ENCODE assay signal across 26 cellular contexts in genomic region chr5:184461-184860, GRCh38. TPM values are rescaled to one million over a fixed set of nuclear protein-coding genes. Genes with fewer than 3 reads are reported as not detected.
DNase-seq lines count a peak whose midpoint lies in the region; ATAC-seq and TF ChIP-seq lines count a peak whose summit lies in the region.
"Had no signal": no experiment of that assay in that cellular context is flagged by ENCODE, and none has a peak within 500 bp of the region (broad histone marks: within the 10 kb centered on the region; RNA-seq: fewer than 3 reads in every experiment).

No MANE protein-coding gene starts in this region.

- H3K4me1 Mint-ChIP-seq in natural killer cell treated with Interleukin-12 subunit alpha and Interleukin-12 subunit beta and Interleukin-15 and Interleukin-18, amount 100 ng/mL, for 72 hours (ENCODE audit: low read depth in 2 of 2), result peaks cover 0 to 7% of the 10 kb centered on the region in 2 donors
- H3K4me1 Mint-ChIP-seq in natural killer cell, result peaks cover 8 to 10% of the 10 kb centered on the region in 2 donors
- peaks cover 6 to 11% (median 6%) of the 10 kb centered on the region in 3 donors for H3K4me1 Mint-ChIP-seq in CD8-positive, alpha-beta memory T cell

- peak; percentile 10 for DNase-seq in natural killer cell treated with Interleukin-12 subunit alpha and Interleukin-12 subunit beta and Interleukin-15 and Interleukin-18, amount 100 ng/mL, for 72 hours (ENCODE audit: low spot score)
- DNase-seq in natural killer cell, result no peak
- peak; percentile 40 for DNase-seq in MG63
- DNase-seq in fibroblast of gingiva (ENCODE audit: low read depth), result peak; percentile 13
- DNase-seq in NCI-H1417 (lab: John Stamatoyannopoulos, UW), result no peak
- DNase-seq in CD8-positive, alpha-beta memory T cell, result no peak
- no peak for DNase-seq in kidney glomerular epithelial cell (lab: John Stamatoyannopoulos, UW)
- DNase-seq in NCI-H446 treated with DMSO at 0.1 percent for 48 hours (lab: John Stamatoyannopoulos, UW), result no peak
- DNase-seq: Calu3; CD4-positive, alpha-beta memory T cell; DMS153; GDM1; GM23248; H9; Kasumi-1; NCI-H1092; NCI-H1436 treated with DMSO at 0.1 percent for 48 hours; NCI-H1930; NCI-H2227 treated with DMSO at 0.1 percent for 48 hours; NCI-H510A treated with DMSO at 0.1 percent for 48 hours; NCI-H82 had no signal

- no peak overlapping the region for H3K27ac Mint-ChIP-seq in natural killer cell treated with Interleukin-12 subunit alpha and Interleukin-12 subunit beta and Interleukin-15 and Interleukin-18, amount 100 ng/mL, for 72 hours
- no peak overlapping the region for H3K27ac Mint-ChIP-seq in natural killer cell
- H3K27ac Mint-ChIP-seq in CD8-positive, alpha-beta memory T cell, result no peak overlapping the region
- H3K27ac Mint-ChIP-seq: B cell, H9 had no signal

- H3K9me3 ChIP-seq in MG63, result no peaks in the 10 kb centered on the region
- H3K9me3 ChIP-seq in CD8-positive, alpha-beta memory T cell (ENCODE audit: low read length), result no peaks in the 10 kb centered on the region
- H3K9me3 ChIP-seq: SJSA1 had no signal

- POLR2A ChIA-PET in CD8-positive, alpha-beta memory T cell (lab: Charles Lee), result no interaction called here

- no peak for TF ChIP-seq CTCF in natural killer cell (IDR thresholded peaks at IDR 0.05)

- CTCF ChIA-PET in CD8-positive, alpha-beta memory T cell (lab: Charles Lee), result no interaction called here

- peaks cover 0 to 6% of the 10 kb centered on the region in 2 donors for H3K27me3 Mint-ChIP-seq in natural killer cell treated with Interleukin-12 subunit alpha and Interleukin-12 subunit beta and Interleukin-15 and Interleukin-18, amount 100 ng/mL, for 72 hours
- peaks cover 0 to 6% of the 10 kb centered on the region in 2 donors for H3K27me3 Mint-ChIP-seq in natural killer cell (ENCODE audit: low read depth in 2 of 2)
- H3K27me3 Mint-ChIP-seq in CD8-positive, alpha-beta memory T cell, result peaks cover 5 to 18% of the 10 kb centered on the region in 2 donors

- intact Hi-C loops in natural killer cell (cut with micrococcal nuclease), result no loop called here

- no peaks in the 10 kb centered on the region for H3K36me3 Mint-ChIP-seq in natural killer cell treated with Interleukin-12 subunit alpha and Interleukin-12 subunit beta and Interleukin-15 and Interleukin-18, amount 100 ng/mL, for 72 hours
- no peaks in the 10 kb centered on the region for H3K36me3 Mint-ChIP-seq in natural killer cell
- H3K36me3 Mint-ChIP-seq in CD8-positive, alpha-beta memory T cell, result no peaks in the 10 kb centered on the region
- H3K36me3 Mint-ChIP-seq: CD4-positive, alpha-beta memory T cell had no signal

- H3K9me3 Mint-ChIP-seq in natural killer cell treated with Interleukin-12 subunit alpha and Interleukin-12 subunit beta and Interleukin-15 and Interleukin-18, amount 100 ng/mL, for 72 hours, result no peaks in the 10 kb centered on the region
- no peaks in the 10 kb centered on the region for H3K9me3 Mint-ChIP-seq in natural killer cell
- H3K9me3 Mint-ChIP-seq in CD8-positive, alpha-beta memory T cell, result no peaks in the 10 kb centered on the region
- H3K9me3 Mint-ChIP-seq: CD4-positive, alpha-beta memory T cell; H9 had no signal

- ATAC-seq in natural killer cell treated with Interleukin-12 subunit alpha and Interleukin-12 subunit beta and Interleukin-15 and Interleukin-18, amount 100 ng/mL, for 72 hours, result no peak
- ATAC-seq in natural killer cell, result no peak
- ATAC-seq: Right ventricle myocardium inferior had no signal

- H3K4me3 Mint-ChIP-seq in natural killer cell treated with Interleukin-12 subunit alpha and Interleukin-12 subunit beta and Interleukin-15 and Interleukin-18, amount 100 ng/mL, for 72 hours, result no peak overlapping the region
- no peak overlapping the region for H3K4me3 Mint-ChIP-seq in natural killer cell
- H3K4me3 Mint-ChIP-seq in CD8-positive, alpha-beta memory T cell, result no peak overlapping the region
- H3K4me3 Mint-ChIP-seq: B cell; CD4-positive, alpha-beta memory T cell; H9 had no signal

- H3K36me3 ChIP-seq in MG63, result no peaks in the 10 kb centered on the region
- no peaks in the 10 kb centered on the region for H3K36me3 ChIP-seq in CD8-positive, alpha-beta memory T cell (ENCODE audit: insufficient read depth, low read length)
- H3K36me3 ChIP-seq: SJSA1 had no signal

- peaks cover 5% of the 10 kb centered on the region for H3K4me1 ChIP-seq in CD8-positive, alpha-beta memory T cell (ENCODE audit: insufficient read depth, low read length)

- H3K27me3 ChIP-seq in MG63, result no peaks in the 10 kb centered on the region
- H3K27me3 ChIP-seq in CD8-positive, alpha-beta memory T cell (ENCODE audit: insufficient read depth, low read length, poor library complexity, severe bottlenecking), result peaks cover 9% of the 10 kb centered on the region
- H3K27me3 ChIP-seq: SJSA1 had no signal

- no peak overlapping the region for H3K4me3 ChIP-seq in MG63
- H3K4me3 ChIP-seq in CD8-positive, alpha-beta memory T cell (ENCODE audit: low read length), result no peak overlapping the region
- H3K4me3 ChIP-seq: GM23248, SJSA1 had no signal

- H3K27ac ChIP-seq in CD8-positive, alpha-beta memory T cell (ENCODE audit: low read depth, low read length), result no peak overlapping the region
- H3K27ac ChIP-seq: GM23248, SJSA1 had no signal

RNA-seq across cellular contexts. Expression of gene LRRC14B, which starts 6.8 kb away (rescaled TPM):
- total RNA-seq in natural killer cell treated with Interleukin-12 subunit alpha and Interleukin-12 subunit beta and Interleukin-15 and Interleukin-18, amount 100 ng/mL, for 72 hours, result not detected
- total RNA-seq in natural killer cell, result not detected
- total RNA-seq in MG63 (2014; rRNA removed; shearing (Covaris generic); ENCODE audit: low replicate concordance), result not detected in 2 replicates
- not detected for total RNA-seq in CD8-positive, alpha-beta memory T cell
- not detected for polyA plus RNA-seq in CD8-positive, alpha-beta memory T cell
- total RNA-seq: A172; B cell; Calu3; CD4-positive, alpha-beta memory T cell; GM23248; H9; SJSA1 had no signal
- polyA plus RNA-seq: AG04450, GM23248 had no signal

RNA-seq across cellular contexts. Expression of gene CCDC127, which starts 33.5 kb away (rescaled TPM):
- 1 to 10 TPM; 4.3 to 9.1 TPM for total RNA-seq in natural killer cell treated with Interleukin-12 subunit alpha and Interleukin-12 subunit beta and Interleukin-15 and Interleukin-18, amount 100 ng/mL, for 72 hours
- total RNA-seq in natural killer cell, result 1 to 10 TPM; 4.4 to 6.2 (median 5.4) TPM
- total RNA-seq in MG63 (2014; rRNA removed; shearing (Covaris generic); ENCODE audit: low replicate concordance), result 2.9 and 3.4 TPM in 2 replicates
- total RNA-seq in CD8-positive, alpha-beta memory T cell, result 1 to 10 TPM; 7.2 to 8.3 TPM
- polyA plus RNA-seq in CD8-positive, alpha-beta memory T cell, result 5.3 TPM

RNA-seq across cellular contexts. Expression of gene SDHA, which starts 33.7 kb away (rescaled TPM):
- 100 to 1,000 TPM; 121 to 130 TPM for total RNA-seq in natural killer cell treated with Interleukin-12 subunit alpha and Interleukin-12 subunit beta and Interleukin-15 and Interleukin-18, amount 100 ng/mL, for 72 hours
- 100 to 1,000 TPM; 173 to 183 (median 173) TPM for total RNA-seq in natural killer cell
- 101 and 128 TPM in 2 replicates for total RNA-seq in MG63 (2014; rRNA removed; shearing (Covaris generic); ENCODE audit: low replicate concordance)
- 100 to 1,000 TPM; 168 to 171 TPM for total RNA-seq in CD8-positive, alpha-beta memory T cell
- 237 TPM for polyA plus RNA-seq in CD8-positive, alpha-beta memory T cell

Comparison
In these comparisons a context has a peak if more than half of its experiments do, and no peak if none do; other contexts are left out.
1. DNase-seq: peak in natural killer cell treated with Interleukin-12 subunit alpha and Interleukin-12 subunit beta and Interleukin-15 and Interleukin-18, amount 100 ng/mL, for 72 hours (single experiment), MG63 (single experiment) and fibroblast of gingiva (single experiment); none in natural killer cell (single experiment), NCI-H1417 (0 of 3), CD8-positive, alpha-beta memory T cell (0 of 5), kidney glomerular epithelial cell (single experiment) and NCI-H446 treated with DMSO at 0.1 percent for 48 hours (single experiment).